Comparison of ENCODE assay signal across 9 cellular contexts in the genomic region with DNA sequence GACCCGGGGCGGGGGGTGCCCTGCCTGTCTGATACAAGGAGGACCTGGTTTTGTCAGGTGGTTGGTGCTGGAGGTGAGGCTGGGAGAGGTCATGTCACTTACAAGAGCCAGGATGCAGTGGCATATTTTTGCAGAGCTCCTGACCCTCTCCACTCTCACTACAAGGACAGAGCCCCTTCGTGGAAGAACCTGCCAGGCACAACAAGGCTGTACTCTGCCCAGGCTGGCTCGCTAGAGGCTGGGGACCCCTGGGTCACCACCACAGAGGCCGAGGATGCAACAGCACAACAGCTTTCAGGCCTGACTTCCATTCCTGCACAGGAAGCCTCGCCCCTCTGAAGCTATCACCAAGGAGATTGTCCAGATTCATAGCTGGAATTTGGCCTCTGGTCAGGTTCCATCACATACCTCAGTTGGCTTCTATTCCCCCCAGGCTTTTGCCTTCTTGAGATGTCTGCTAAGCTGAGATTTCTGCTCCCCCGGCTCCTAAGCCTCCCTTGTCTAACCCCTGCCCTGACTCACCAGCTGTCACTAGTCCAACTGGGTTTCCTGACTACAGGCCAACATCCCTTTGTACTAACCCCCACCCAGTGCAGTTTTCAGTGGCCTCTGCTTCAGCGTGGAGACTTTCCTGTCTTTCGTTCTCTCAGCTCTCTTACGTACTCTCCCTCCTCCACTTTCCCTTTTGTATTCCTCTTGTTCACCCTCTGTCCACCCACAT.
A peak's percentile ranks its signal among the peaks of the same experiment; 100 is the strongest.
DNase-seq lines count a peak whose midpoint lies in the region; ATAC-seq and TF ChIP-seq lines count a peak whose summit lies in the region.
"Had no signal": no experiment of that assay in that cellular context is flagged by ENCODE, and none has a peak within 500 bp of the region (broad histone marks: within the 10 kb centered on the region; RNA-seq: fewer than 3 reads in every experiment).

No MANE protein-coding gene starts in this region.

- peaks cover 0 to 2% (median 0%) of the 10 kb centered on the region in 7 donors for H3K9me3 Mint-ChIP-seq in CD14-positive monocyte

- H3K4me2 ChIP-seq in HCT116 (ENCODE audit: low read length), result peak overlapping the region; percentile 44
- H3K4me2 ChIP-seq in mammary epithelial cell (ENCODE audit: insufficient read depth, low read depth, low read length), result peak overlapping the region; percentile 62

- TF ChIP-seq CTCF in HCT116 (IDR thresholded peaks at IDR 0.05 in 2 of 3, conservative IDR thresholded peaks at IDR 0.05 in 1 of 3; ENCODE audit: borderline replicate concordance in 1 of 3, insufficient read depth in 1 of 3, low read depth in 2 of 3, low read length in 2 of 3) (no peak), mammary epithelial cell (conservative IDR thresholded peaks at IDR 0.05 in 1 of 2, IDR thresholded peaks at IDR 0.05 in 1 of 2; ENCODE audit: extremely low read depth in 1 of 2, insufficient read depth in 1 of 2, low read depth in 1 of 2, low read length in 2 of 2) (no peak), CD14-positive monocyte (IDR thresholded peaks at IDR 0.05) (no peak)

- no peak for TF ChIP-seq POLR2A in HCT116 (IDR thresholded peaks at IDR 0.05; ENCODE audit: borderline replicate concordance, extremely low read depth, insufficient read depth, insufficient read length)

- BruUV-seq in HCT116 (replicated peaks; lab: Mats Ljungman, UMichigan), result no TSS peak
- BruUV-seq in mammary epithelial cell (replicated peaks; lab: Mats Ljungman, UMichigan), result no TSS peak

- H3K36me3 Mint-ChIP-seq in CD14-positive monocyte, result peaks cover 27 to 42% of the 10 kb centered on the region in 2 donors

- H3K4me3 ChIP-seq in HCT116 (replicated peaks in 1 of 2; ENCODE audit: low read depth in 1 of 2, low read length in 2 of 2), result no peak overlapping the region
- H3K4me3 ChIP-seq in mammary epithelial cell (replicated peaks in 1 of 3; ENCODE audit: insufficient read depth in 1 of 3, low read depth in 2 of 3, low read length in 3 of 3), result no peak overlapping the region

- TF ChIP-seq RAD21 in HCT116 (IDR thresholded peaks at IDR 0.05; ENCODE audit: low read depth), result no peak

- H3K27me3 Mint-ChIP-seq in CD14-positive monocyte (ENCODE audit: low read depth in 3 of 3), result peaks cover 0 to 2% (median 1%) of the 10 kb centered on the region in 3 donors

- in situ Hi-C loops in mammary epithelial cell (cut with MboI; ENCODE audit: low sequenced_read_pairs in 2 of 2), result no loop called here

- no peak overlapping the region for H3K4me3 Mint-ChIP-seq in CD14-positive monocyte

- intact Hi-C loops in HCT116 (cut with micrococcal nuclease) (no loop called here), mammary epithelial cell (cut with micrococcal nuclease) (loop anchor here (2.0 kb wide), 1 partner anchor 30 kb away; no protein-coding TSS in a partner anchor), left colon (cut with DNase I, micrococcal nuclease) (no loop called here), CD14-positive monocyte (cut with micrococcal nuclease) (no loop called here)

- no peaks in the 10 kb centered on the region for H3K9me2 ChIP-seq in HCT116 (ENCODE audit: insufficient read depth)

- H3K79me2 ChIP-seq in HCT116 (ENCODE audit: insufficient read depth, low read length) (no peaks in the 10 kb centered on the region), mammary epithelial cell (ENCODE audit: insufficient read depth, low read length) (no peaks in the 10 kb centered on the region)

- H3K27ac ChIP-seq in HCT116 (ENCODE audit: low read depth, low read length) (no peak overlapping the region), mammary epithelial cell (ENCODE audit: insufficient read depth, low read depth, low read length) (peak overlapping the region; percentile 10)

- ATAC-seq in HCT116 (peak; percentile 38; the same call in 1 of the 2 replicates), left colon (peak; percentile 59), HG02970 (IDR thresholded peaks at IDR 0.05; ENCODE audit: low FRiP score, unreplicated experiment) (no peak)
- ATAC-seq: stimulated activated naive CD8-positive, alpha-beta T cell treated with anti-CD3 and anti-CD28 coated beads, Interleukin-15, Interleukin-2, amounts not matched to agents 100 U/mL and 50 U/mL, for 24 hours had no signal

- no peaks in the 10 kb centered on the region for H3K9me3 ChIP-seq in HCT116 (ENCODE audit: control insufficient read depth in 1 of 2, insufficient read depth in 1 of 2, low read depth in 1 of 2, low read length in 2 of 2)
- H3K9me3 ChIP-seq in mammary epithelial cell (replicated peaks; ENCODE audit: insufficient read depth, low read length), result no peaks in the 10 kb centered on the region

- H3K9ac ChIP-seq in HCT116 (ENCODE audit: low read length) (no peak overlapping the region), mammary epithelial cell (ENCODE audit: insufficient read depth, low read length) (no peak overlapping the region)

- dilution Hi-C loops in mammary epithelial cell (cut with HindIII; ENCODE audit: low sequenced_read_pairs), result loop anchor here (5.0 kb wide), 3 partner anchors 73 to 122 kb away; no protein-coding TSS in a partner anchor

- peaks cover 11 to 26% of the 10 kb centered on the region in 2 experiments for H3K4me1 ChIP-seq in HCT116 (ENCODE audit: control insufficient read depth in 1 of 2, insufficient read depth in 2 of 2, low read length in 2 of 2)
- H3K4me1 ChIP-seq in mammary epithelial cell (ENCODE audit: insufficient read depth, low read length), result peaks cover 39% of the 10 kb centered on the region

- H3K36me3 ChIP-seq in HCT116 (ENCODE audit: control insufficient read depth in 1 of 2, insufficient read depth in 2 of 2, low read length in 2 of 2), result no peaks in the 10 kb centered on the region
- H3K36me3 ChIP-seq in mammary epithelial cell (ENCODE audit: insufficient read depth, low read length), result no peaks in the 10 kb centered on the region

- H4K20me1 ChIP-seq in HCT116 (ENCODE audit: insufficient read depth) (no peaks in the 10 kb centered on the region), mammary epithelial cell (ENCODE audit: insufficient read depth, low read length) (no peaks in the 10 kb centered on the region)

- no peaks in the 10 kb centered on the region for H3K27me3 ChIP-seq in HCT116 (ENCODE audit: insufficient read depth, low read length)
- H3K27me3 ChIP-seq in mammary epithelial cell (ENCODE audit: insufficient read depth, low read length), result no peaks in the 10 kb centered on the region

- RAD21 ChIA-PET in HCT116 (lab: Charles Lee; ENCODE audit: low non-redundant PET in 1 of 2, low total read pairs in 2 of 2, uncharacterized antibody in 2 of 2, unreplicated experiment in 2 of 2), result no interaction called here

- H3K4me1 Mint-ChIP-seq in CD14-positive monocyte, result peaks cover 26% of the 10 kb centered on the region

- H2AFZ ChIP-seq in HCT116 (ENCODE audit: low read depth, low read length, poor library complexity, severe bottlenecking) (no peak overlapping the region), mammary epithelial cell (ENCODE audit: low read depth, low read length) (peak overlapping the region; percentile 6)

- DNase-seq in HCT116 (ENCODE audit: low read depth, low spot score) (no peak), mammary epithelial cell (peak; percentile 76), left colon (peak; percentile 53 to 61), smooth muscle cell of the brain vasculature (ENCODE audit: low read depth, low spot score) (peak; percentile 57), CD14-positive monocyte (ENCODE audit: low spot score) (no peak), GM19240 (ENCODE audit: insufficient read length, low spot score) (no peak)
- no peak for DNase-seq in stimulated activated CD4-positive, alpha-beta T cell treated with anti-CD3 and anti-CD28 coated beads, Interleukin-1b, Interleukin-23, amount 100 ng/mL, for 48 hours
- DNase-seq: stimulated activated naive CD8-positive, alpha-beta T cell treated with anti-CD3 and anti-CD28 coated beads, Interleukin-15, Interleukin-2, amounts not matched to agents 100 U/mL and 50 U/mL, for 24 hours had no signal

- WGBS in mammary epithelial cell (ENCODE audit: low coverage, missing lambda C conversion rate), result 48% methylated on average over 7 of the region's 10 CpGs

- POLR2A ChIA-PET in HCT116 (lab: Charles Lee), result no interaction called here

- H3K27ac Mint-ChIP-seq in CD14-positive monocyte, result no peak overlapping the region

- CTCF ChIA-PET in HCT116 (lab: Charles Lee) (no interaction called here), mammary epithelial cell (lab: Charles Lee; ENCODE audit: low non-redundant PET) (no interaction called here)

TF ChIP-seq in HCT116, 20 proteins besides CTCF, POLR2A, EP300 and RAD21:
- TF ChIP-seq ELF1 (IDR thresholded peaks at IDR 0.05; ENCODE audit: borderline replicate concordance, low read depth) (no peak), SIN3A (IDR thresholded peaks at IDR 0.05; ENCODE audit: low read depth) (no peak), POLR2AphosphoS5 (IDR thresholded peaks at IDR 0.05; ENCODE audit: low read depth, low read length) (no peak), JUND (IDR thresholded peaks at IDR 0.05) (no peak)
- TF ChIP-seq, protein P1, sequence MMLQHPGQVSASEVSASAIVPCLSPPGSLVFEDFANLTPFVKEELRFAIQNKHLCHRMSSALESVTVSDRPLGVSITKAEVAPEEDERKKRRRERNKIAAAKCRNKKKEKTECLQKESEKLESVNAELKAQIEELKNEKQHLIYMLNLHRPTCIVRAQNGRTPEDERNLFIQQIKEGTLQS (IDR thresholded peaks at IDR 0.05), result no peak
TF ChIP-seq in HCT116: peak in this region for 0.

Comparison
In these comparisons a context has a peak if more than half of its experiments do, and no peak if none do; other contexts are left out.
1. DNase-seq: peak in mammary epithelial cell (single experiment), left colon (2 of 2) and smooth muscle cell of the brain vasculature (single experiment); none in HCT116 (single experiment), stimulated activated CD4-positive, alpha-beta T cell treated with anti-CD3 and anti-CD28 coated beads, Interleukin-1b, Interleukin-23, amount 100 ng/mL, for 48 hours (single experiment), CD14-positive monocyte (single experiment) and GM19240 (single experiment).